1 cellular context compared by ENCODE assay signal in the genomic region with DNA sequence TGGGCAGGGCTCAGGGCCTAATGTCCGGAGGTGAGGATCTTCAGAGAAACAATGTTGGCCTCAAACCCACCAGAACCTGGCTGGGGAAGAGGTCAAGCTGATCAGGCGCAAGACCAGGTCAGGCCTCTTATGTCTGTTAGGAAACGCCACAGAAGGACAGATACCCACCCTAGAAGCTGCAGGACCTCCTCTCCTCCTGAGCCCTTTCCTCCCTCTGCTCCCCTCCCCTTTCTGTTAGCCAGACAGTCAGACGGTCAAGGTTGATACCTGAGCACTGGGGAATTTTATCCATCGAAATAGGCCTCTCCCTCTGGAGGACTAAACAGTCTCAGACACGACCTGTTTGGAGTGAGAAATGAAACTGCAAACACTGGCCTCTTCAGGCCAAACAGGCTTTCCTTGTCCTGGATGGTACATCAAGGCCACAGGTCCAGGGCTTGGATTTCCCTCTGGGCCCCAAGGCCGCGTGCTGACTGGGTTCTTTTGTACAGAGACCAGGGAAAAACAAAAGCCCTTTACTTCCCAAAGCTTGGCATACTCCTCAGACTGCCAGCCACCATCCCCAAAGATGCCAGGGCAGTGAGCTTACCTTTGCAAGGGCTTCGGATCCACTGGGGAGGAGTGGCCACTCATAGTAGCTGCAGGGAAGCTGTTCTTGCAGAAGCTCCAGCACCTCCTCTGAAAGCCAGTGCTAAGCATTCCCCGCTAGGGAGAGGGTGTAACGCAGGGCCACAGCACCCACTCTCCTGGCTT.
TF ChIP-seq lines count a peak whose summit lies in the region.

No MANE protein-coding gene starts in this region.

TF ChIP-seq in HepG2, 621 proteins besides CTCF, POLR2A, EP300 and RAD21 (continued from another document and continues in another):
- TF ChIP-seq CC2D1A (CRISPR knock-in tag; IDR thresholded peaks at IDR 0.05): no peak
- no peak for TF ChIP-seq ZNF20 (CRISPR knock-in tag; IDR thresholded peaks at IDR 0.05)
- no peak for TF ChIP-seq ZNF598 (CRISPR knock-in tag; IDR thresholded peaks at IDR 0.05; ENCODE audit: borderline replicate concordance)
- TF ChIP-seq, protein P1, sequence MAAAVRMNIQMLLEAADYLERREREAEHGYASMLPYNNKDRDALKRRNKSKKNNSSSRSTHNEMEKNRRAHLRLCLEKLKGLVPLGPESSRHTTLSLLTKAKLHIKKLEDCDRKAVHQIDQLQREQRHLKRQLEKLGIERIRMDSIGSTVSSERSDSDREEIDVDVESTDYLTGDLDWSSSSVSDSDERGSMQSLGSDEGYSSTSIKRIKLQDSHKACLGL (CRISPR knock-in tag; IDR thresholded peaks at IDR 0.05): 0 out of 2 replicates have a peak, but pooled peaks have one; percentile 30
- no peak for TF ChIP-seq AGO1 (IDR thresholded peaks at IDR 0.05; ENCODE audit: low read depth, low read length, poor library complexity, severe bottlenecking)
- no peak for TF ChIP-seq ZNF496 (CRISPR knock-in tag; IDR thresholded peaks at IDR 0.05; ENCODE audit: insufficient replicate concordance)
- peak; percentile 46; the same call in 1 of the 2 replicates for TF ChIP-seq DMAP1 (CRISPR knock-in tag; IDR thresholded peaks at IDR 0.05)
- no peak for TF ChIP-seq ZNF510 (CRISPR knock-in tag; IDR thresholded peaks at IDR 0.05; ENCODE audit: low read depth)
- peak; percentile 40 for TF ChIP-seq NRL (CRISPR knock-in tag; IDR thresholded peaks at IDR 0.05; ENCODE audit: borderline replicate concordance)
- TF ChIP-seq ZFP37 (CRISPR knock-in tag; IDR thresholded peaks at IDR 0.05; ENCODE audit: borderline replicate concordance): no peak
- peak; percentile 74; the same call in 1 of the 2 replicates for TF ChIP-seq ZNF124 (CRISPR knock-in tag; IDR thresholded peaks at IDR 0.05)
- TF ChIP-seq, protein P2, sequence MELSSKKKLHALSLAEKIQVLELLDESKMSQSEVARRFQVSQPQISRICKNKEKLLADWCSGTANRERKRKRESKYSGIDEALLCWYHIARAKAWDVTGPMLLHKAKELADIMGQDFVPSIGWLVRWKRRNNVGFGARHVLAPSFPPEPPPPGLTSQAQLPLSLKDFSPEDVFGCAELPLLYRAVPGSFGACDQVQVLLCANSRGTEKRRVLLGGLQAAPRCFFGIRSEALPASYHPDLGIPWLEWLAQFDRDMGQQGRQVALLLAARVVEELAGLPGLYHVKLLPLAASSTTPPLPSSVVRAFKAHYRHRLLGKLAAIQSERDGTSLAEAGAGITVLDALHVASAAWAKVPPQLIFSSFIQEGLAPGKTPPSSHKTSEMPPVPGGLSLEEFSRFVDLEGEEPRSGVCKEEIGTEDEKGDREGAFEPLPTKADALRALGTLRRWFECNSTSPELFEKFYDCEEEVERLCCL (CRISPR knock-in tag; IDR thresholded peaks at IDR 0.05; ENCODE audit: borderline replicate concordance): no peak
- no peak for TF ChIP-seq CREB1 (IDR thresholded peaks at IDR 0.05)
- TF ChIP-seq CREB1 (CRISPR knock-in tag; IDR thresholded peaks at IDR 0.05): no peak
- no peak for TF ChIP-seq ZNF383 (CRISPR knock-in tag; IDR thresholded peaks at IDR 0.05; ENCODE audit: borderline replicate concordance)
- TF ChIP-seq, protein P3, sequence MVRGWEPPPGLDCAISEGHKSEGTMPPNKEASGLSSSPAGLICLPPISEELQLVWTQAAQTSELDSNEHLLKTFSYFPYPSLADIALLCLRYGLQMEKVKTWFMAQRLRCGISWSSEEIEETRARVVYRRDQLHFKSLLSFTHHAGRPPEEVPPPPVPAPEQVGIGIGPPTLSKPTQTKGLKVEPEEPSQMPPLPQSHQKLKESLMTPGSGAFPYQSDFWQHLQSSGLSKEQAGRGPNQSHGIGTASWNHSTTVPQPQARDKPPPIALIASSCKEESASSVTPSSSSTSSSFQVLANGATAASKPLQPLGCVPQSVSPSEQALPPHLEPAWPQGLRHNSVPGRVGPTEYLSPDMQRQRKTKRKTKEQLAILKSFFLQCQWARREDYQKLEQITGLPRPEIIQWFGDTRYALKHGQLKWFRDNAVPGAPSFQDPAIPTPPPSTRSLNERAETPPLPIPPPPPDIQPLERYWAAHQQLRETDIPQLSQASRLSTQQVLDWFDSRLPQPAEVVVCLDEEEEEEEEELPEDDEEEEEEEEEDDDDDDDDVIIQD (CRISPR knock-in tag; IDR thresholded peaks at IDR 0.05; ENCODE audit: low read depth): peak; percentile 89
- TF ChIP-seq SPEN (CRISPR knock-in tag; IDR thresholded peaks at IDR 0.05; ENCODE audit: low read depth): no peak
- TF ChIP-seq, protein P4, sequence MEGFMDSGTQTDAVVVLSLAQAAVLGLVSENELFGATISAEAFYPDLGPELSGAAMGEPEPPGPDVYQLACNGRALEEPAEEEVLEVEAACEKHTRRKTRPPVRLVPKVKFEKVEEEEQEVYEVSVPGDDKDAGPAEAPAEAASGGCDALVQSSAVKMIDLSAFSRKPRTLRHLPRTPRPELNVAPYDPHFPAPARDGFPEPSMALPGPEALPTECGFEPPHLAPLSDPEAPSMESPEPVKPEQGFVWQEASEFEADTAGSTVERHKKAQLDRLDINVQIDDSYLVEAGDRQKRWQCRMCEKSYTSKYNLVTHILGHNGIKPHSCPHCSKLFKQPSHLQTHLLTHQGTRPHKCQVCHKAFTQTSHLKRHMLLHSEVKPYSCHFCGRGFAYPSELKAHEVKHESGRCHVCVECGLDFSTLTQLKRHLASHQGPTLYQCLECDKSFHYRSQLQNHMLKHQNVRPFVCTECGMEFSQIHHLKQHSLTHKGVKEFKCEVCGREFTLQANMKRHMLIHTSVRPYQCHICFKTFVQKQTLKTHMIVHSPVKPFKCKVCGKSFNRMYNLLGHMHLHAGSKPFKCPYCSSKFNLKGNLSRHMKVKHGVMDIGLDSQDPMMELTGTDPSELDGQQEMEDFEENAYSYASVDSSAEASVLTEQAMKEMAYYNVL (CRISPR knock-in tag; IDR thresholded peaks at IDR 0.05; ENCODE audit: borderline replicate concordance): peak; percentile 89; the same call in 1 of the 2 replicates
- TF ChIP-seq RBM39 (IDR thresholded peaks at IDR 0.05; ENCODE audit: low read depth, low read length, poor library complexity, severe bottlenecking): no peak
- TF ChIP-seq ZNF337 (CRISPR knock-in tag; IDR thresholded peaks at IDR 0.05; ENCODE audit: borderline replicate concordance, low read depth): no peak
- TF ChIP-seq, protein P5, sequence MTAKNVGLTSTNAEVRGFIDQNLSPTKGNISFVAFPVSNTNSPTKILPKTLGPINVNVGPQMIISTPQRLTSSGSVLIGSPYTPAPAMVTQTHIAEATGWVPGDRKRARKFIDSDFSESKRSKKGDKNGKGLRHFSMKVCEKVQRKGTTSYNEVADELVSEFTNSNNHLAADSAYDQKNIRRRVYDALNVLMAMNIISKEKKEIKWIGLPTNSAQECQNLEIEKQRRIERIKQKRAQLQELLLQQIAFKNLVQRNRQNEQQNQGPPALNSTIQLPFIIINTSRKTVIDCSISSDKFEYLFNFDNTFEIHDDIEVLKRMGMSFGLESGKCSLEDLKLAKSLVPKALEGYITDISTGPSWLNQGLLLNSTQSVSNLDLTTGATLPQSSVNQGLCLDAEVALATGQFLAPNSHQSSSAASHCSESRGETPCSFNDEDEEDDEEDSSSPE (CRISPR knock-in tag; IDR thresholded peaks at IDR 0.05): peak; percentile 40; the same call in 1 of the 2 replicates
- no peak for TF ChIP-seq ZNF775 (CRISPR knock-in tag; IDR thresholded peaks at IDR 0.05; ENCODE audit: borderline replicate concordance)
- no peak for TF ChIP-seq SNAI1 (CRISPR knock-in tag; IDR thresholded peaks at IDR 0.05; ENCODE audit: borderline replicate concordance)
- no peak for TF ChIP-seq ZNF367 (CRISPR knock-in tag; IDR thresholded peaks at IDR 0.05; ENCODE audit: borderline replicate concordance)
- TF ChIP-seq CHD4 (IDR thresholded peaks at IDR 0.05; ENCODE audit: borderline replicate concordance, low read length): no peak
- peak; percentile 72 for TF ChIP-seq ZBTB7B (CRISPR knock-in tag; IDR thresholded peaks at IDR 0.05)
- no peak for TF ChIP-seq ZC3H13 (CRISPR knock-in tag; IDR thresholded peaks at IDR 0.05)
- TF ChIP-seq YY1 (IDR thresholded peaks at IDR 0.05; ENCODE audit: insufficient read depth, insufficient replicate concordance, low read depth, low read length): no peak
- no peak for TF ChIP-seq RFX1 (IDR thresholded peaks at IDR 0.05)
- TF ChIP-seq ZSCAN25 (CRISPR knock-in tag; IDR thresholded peaks at IDR 0.05): 0 out of 2 replicates have a peak, but pooled peaks have one; percentile 49
- TF ChIP-seq, protein P6, sequence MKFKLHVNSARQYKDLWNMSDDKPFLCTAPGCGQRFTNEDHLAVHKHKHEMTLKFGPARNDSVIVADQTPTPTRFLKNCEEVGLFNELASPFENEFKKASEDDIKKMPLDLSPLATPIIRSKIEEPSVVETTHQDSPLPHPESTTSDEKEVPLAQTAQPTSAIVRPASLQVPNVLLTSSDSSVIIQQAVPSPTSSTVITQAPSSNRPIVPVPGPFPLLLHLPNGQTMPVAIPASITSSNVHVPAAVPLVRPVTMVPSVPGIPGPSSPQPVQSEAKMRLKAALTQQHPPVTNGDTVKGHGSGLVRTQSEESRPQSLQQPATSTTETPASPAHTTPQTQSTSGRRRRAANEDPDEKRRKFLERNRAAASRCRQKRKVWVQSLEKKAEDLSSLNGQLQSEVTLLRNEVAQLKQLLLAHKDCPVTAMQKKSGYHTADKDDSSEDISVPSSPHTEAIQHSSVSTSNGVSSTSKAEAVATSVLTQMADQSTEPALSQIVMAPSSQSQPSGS (CRISPR knock-in tag; IDR thresholded peaks at IDR 0.05): peak; percentile 60; the same call in 1 of the 2 replicates
- TF ChIP-seq, protein P7, sequence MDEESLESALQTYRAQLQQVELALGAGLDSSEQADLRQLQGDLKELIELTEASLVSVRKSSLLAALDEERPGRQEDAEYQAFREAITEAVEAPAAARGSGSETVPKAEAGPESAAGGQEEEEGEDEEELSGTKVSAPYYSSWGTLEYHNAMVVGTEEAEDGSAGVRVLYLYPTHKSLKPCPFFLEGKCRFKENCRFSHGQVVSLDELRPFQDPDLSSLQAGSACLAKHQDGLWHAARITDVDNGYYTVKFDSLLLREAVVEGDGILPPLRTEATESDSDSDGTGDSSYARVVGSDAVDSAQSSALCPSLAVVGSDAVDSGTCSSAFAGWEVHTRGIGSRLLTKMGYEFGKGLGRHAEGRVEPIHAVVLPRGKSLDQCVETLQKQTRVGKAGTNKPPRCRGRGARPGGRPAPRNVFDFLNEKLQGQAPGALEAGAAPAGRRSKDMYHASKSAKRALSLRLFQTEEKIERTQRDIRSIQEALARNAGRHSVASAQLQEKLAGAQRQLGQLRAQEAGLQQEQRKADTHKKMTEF (CRISPR knock-in tag; IDR thresholded peaks at IDR 0.05): peak; percentile 82
- TF ChIP-seq RFX3 (CRISPR knock-in tag; IDR thresholded peaks at IDR 0.05): no peak
- TF ChIP-seq, protein P8, sequence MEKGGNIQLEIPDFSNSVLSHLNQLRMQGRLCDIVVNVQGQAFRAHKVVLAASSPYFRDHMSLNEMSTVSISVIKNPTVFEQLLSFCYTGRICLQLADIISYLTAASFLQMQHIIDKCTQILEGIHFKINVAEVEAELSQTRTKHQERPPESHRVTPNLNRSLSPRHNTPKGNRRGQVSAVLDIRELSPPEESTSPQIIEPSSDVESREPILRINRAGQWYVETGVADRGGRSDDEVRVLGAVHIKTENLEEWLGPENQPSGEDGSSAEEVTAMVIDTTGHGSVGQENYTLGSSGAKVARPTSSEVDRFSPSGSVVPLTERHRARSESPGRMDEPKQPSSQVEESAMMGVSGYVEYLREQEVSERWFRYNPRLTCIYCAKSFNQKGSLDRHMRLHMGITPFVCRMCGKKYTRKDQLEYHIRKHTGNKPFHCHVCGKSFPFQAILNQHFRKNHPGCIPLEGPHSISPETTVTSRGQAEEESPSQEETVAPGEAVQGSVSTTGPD (CRISPR knock-in tag; IDR thresholded peaks at IDR 0.05): 0 out of 2 replicates have a peak, but pooled peaks have one; percentile 17
- TF ChIP-seq IRX3 (CRISPR knock-in tag; IDR thresholded peaks at IDR 0.05; ENCODE audit: borderline replicate concordance, low read depth): no peak
- TF ChIP-seq, protein P9, sequence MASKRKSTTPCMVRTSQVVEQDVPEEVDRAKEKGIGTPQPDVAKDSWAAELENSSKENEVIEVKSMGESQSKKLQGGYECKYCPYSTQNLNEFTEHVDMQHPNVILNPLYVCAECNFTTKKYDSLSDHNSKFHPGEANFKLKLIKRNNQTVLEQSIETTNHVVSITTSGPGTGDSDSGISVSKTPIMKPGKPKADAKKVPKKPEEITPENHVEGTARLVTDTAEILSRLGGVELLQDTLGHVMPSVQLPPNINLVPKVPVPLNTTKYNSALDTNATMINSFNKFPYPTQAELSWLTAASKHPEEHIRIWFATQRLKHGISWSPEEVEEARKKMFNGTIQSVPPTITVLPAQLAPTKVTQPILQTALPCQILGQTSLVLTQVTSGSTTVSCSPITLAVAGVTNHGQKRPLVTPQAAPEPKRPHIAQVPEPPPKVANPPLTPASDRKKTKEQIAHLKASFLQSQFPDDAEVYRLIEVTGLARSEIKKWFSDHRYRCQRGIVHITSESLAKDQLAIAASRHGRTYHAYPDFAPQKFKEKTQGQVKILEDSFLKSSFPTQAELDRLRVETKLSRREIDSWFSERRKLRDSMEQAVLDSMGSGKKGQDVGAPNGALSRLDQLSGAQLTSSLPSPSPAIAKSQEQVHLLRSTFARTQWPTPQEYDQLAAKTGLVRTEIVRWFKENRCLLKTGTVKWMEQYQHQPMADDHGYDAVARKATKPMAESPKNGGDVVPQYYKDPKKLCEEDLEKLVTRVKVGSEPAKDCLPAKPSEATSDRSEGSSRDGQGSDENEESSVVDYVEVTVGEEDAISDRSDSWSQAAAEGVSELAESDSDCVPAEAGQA (IDR thresholded peaks at IDR 0.05; ENCODE audit: low read depth): 0 out of 2 replicates have a peak, but pooled peaks have one; percentile 32
- TF ChIP-seq, protein P9 (CRISPR knock-in tag; IDR thresholded peaks at IDR 0.05; ENCODE audit: borderline replicate concordance): no peak
- no peak for TF ChIP-seq BRCA1 (CRISPR knock-in tag; IDR thresholded peaks at IDR 0.05)
- TF ChIP-seq, protein P10, sequence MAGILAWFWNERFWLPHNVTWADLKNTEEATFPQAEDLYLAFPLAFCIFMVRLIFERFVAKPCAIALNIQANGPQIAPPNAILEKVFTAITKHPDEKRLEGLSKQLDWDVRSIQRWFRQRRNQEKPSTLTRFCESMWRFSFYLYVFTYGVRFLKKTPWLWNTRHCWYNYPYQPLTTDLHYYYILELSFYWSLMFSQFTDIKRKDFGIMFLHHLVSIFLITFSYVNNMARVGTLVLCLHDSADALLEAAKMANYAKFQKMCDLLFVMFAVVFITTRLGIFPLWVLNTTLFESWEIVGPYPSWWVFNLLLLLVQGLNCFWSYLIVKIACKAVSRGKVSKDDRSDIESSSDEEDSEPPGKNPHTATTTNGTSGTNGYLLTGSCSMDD (CRISPR knock-in tag; IDR thresholded peaks at IDR 0.05): no peak
- TF ChIP-seq ZBTB8A (CRISPR knock-in tag; IDR thresholded peaks at IDR 0.05; ENCODE audit: borderline replicate concordance, low read depth): no peak
